In genomic region chr1:78091215-78091813, GRCh38 we compare ENCODE assay signal across 26 cellular contexts. TPM values are rescaled to one million over a fixed set of nuclear protein-coding genes. Genes with fewer than 3 reads are reported as not detected.
"Had no signal": no experiment of that assay in that cellular context is flagged by ENCODE, and none has a peak within 500 bp of the region (broad histone marks: within the 10 kb centered on the region; RNA-seq: fewer than 3 reads in every experiment).

No MANE protein-coding gene starts in this region.

- H3K4me3 ChIP-seq: transverse colon, vagina had no signal

- ATAC-seq: activated CD8-positive, alpha-beta T cell treated with anti-CD3 and anti-CD28 coated beads for 36 hours; activated naive CD8-positive, alpha-beta T cell treated with anti-CD3 and anti-CD28 coated beads, Interleukin-2, amount 50 U/mL, for 24 hours; left lobe of liver had no signal

- DNase-seq: activated CD4-positive, alpha-beta T cell treated with anti-CD3 and anti-CD28 coated beads, Interleukin-2, amount 10 ng/mL, durations not matched to agents 24 days and 14 days; activated CD8-positive, alpha-beta memory T cell treated with anti-CD3 and anti-CD28 coated beads, Interleukin-2, amount 50 U/mL, for 4 hours; activated CD8-positive, alpha-beta T cell treated with anti-CD3 and anti-CD28 coated beads for 36 hours; activated effector memory CD4-positive, alpha-beta T cell treated with Interleukin-2 at 50 U/mL for 16 hours; activated naive CD4-positive, alpha-beta T cell treated with anti-CD3 and anti-CD28 coated beads, Interleukin-2, amount 10 ng/mL, durations not matched to agents 7 days and 5 days; activated naive CD8-positive, alpha-beta T cell treated with anti-CD3 and anti-CD28 coated beads, Interleukin-2, amount 50 U/mL, for 24 hours; activated T-cell treated with anti-CD3 and anti-CD28 coated beads, Interleukin-2, amount 50 U/mL, for 48 hours; aorta; brain microvascular endothelial cell; central memory CD4-positive, alpha-beta T cell; erythroblast; hypothalamus; kidney; midbrain; nephron progenitor cell; retina; stimulated activated CD4-positive, alpha-beta T cell treated with anti-CD3 and anti-CD28 coated beads, Interleukin-12 subunit alpha, Interleukin-12 subunit beta, amount 100 ng/mL, for 4 hours; stimulated activated CD4-positive, alpha-beta T cell treated with anti-CD3 and anti-CD28 coated beads, Interleukin-1b, Interleukin-23, amount 100 ng/mL, for 48 hours; stimulated activated naive CD4-positive, alpha-beta T cell treated with Interleukin-2 at 50 U/mL for 16 hours; T-helper 9 cell; transverse colon had no signal

- FAIRE-seq: colon, endometrium, frontal cortex, kidney had no signal

- H3K36me3 ChIP-seq: brain microvascular endothelial cell, transverse colon, vagina had no signal

- H3K9me3 ChIP-seq: vagina had no signal

- H3K27me3 ChIP-seq: brain microvascular endothelial cell, transverse colon, vagina had no signal

- H3K4me1 ChIP-seq: transverse colon, vagina had no signal

- H3K27ac ChIP-seq: brain microvascular endothelial cell, transverse colon, vagina had no signal

RNA-seq across cellular contexts. Expression of gene GIPC2, which starts 45.5 kb away (rescaled TPM):
- total RNA-seq: activated CD4-positive, alpha-beta T cell treated with anti-CD3 and anti-CD28 coated beads, Interleukin-2, amount 10 ng/mL, durations not matched to agents 24 days and 14 days had no signal
